ENCODE assay signal across 14 cellular contexts in genomic region chr7:7159063-7159645, GRCh38. TPM values are rescaled to one million over a fixed set of nuclear protein-coding genes. Genes with fewer than 3 reads are reported as not detected.
DNase-seq lines count a peak whose midpoint lies in the region; ATAC-seq, FAIRE-seq and TF ChIP-seq lines count a peak whose summit lies in the region.
"Had no signal": no experiment of that assay in that cellular context is flagged by ENCODE, and none has a peak within 500 bp of the region (broad histone marks: within the 10 kb centered on the region; RNA-seq: fewer than 3 reads in every experiment).

No MANE protein-coding gene starts in this region.

- POLR2A ChIA-PET in HepG2 (lab: Yijun Ruan, JAX): no interaction called here

- no peaks in the 10 kb centered on the region for H4K20me1 ChIP-seq in HepG2 (ENCODE audit: insufficient read depth, low read length)
- H4K20me1 ChIP-seq in mammary epithelial cell (ENCODE audit: insufficient read depth, low read length): no peaks in the 10 kb centered on the region

- DNase-seq in HepG2 (ENCODE audit: low spot score) (no peak), right lobe of liver (no peak), NAMALWA (ENCODE audit: low spot score) (peak; percentile 80), mammary epithelial cell (no peak), ascending aorta (ENCODE audit: low spot score in 2 of 2) (no peak), foreskin fibroblast (no peak), islet precursor cell (no peak)
- DNase-seq: activated CD4-positive, CD25-positive, alpha-beta regulatory T cell; anterior cingulate cortex; stimulated activated CD4-positive, alpha-beta T cell treated with anti-CD3 and anti-CD28 coated beads, Interleukin-2, amount 100 ng/mL, for 48 hours had no signal

- H3K27me3 ChIP-seq in HepG2 (ENCODE audit: control insufficient read depth in 1 of 2, insufficient read depth in 2 of 2, low read length in 2 of 2) (no peaks in the 10 kb centered on the region), right lobe of liver (no peaks in the 10 kb centered on the region), mammary epithelial cell (ENCODE audit: insufficient read depth, low read length) (no peaks in the 10 kb centered on the region), ascending aorta (no peaks in the 10 kb centered on the region)
- H3K27me3 ChIP-seq: neutrophil, suprapubic skin had no signal

- no peaks in the 10 kb centered on the region; a peak in 1 of 5 replicates for H3K36me3 ChIP-seq in HepG2 (replicated peaks in 1 of 2; ENCODE audit: control insufficient read depth in 1 of 2, insufficient read depth in 2 of 2, low read length in 2 of 2)
- no peaks in the 10 kb centered on the region for H3K36me3 ChIP-seq in right lobe of liver
- no peaks in the 10 kb centered on the region for H3K36me3 ChIP-seq in mammary epithelial cell (ENCODE audit: insufficient read depth, low read length)
- no peaks in the 10 kb centered on the region for H3K36me3 ChIP-seq in ascending aorta
- H3K36me3 ChIP-seq: neutrophil, suprapubic skin had no signal

- dilution Hi-C loops in mammary epithelial cell (cut with HindIII; ENCODE audit: low sequenced_read_pairs): no loop called here

- H2AFZ ChIP-seq in HepG2 (ENCODE audit: low read length) (no peak overlapping the region), mammary epithelial cell (ENCODE audit: low read depth, low read length) (no peak overlapping the region)

- H3K27ac ChIP-seq in HepG2 (ENCODE audit: extremely low read length, insufficient read depth, low read length) (no peak overlapping the region), right lobe of liver (no peak overlapping the region), mammary epithelial cell (ENCODE audit: insufficient read depth, low read depth, low read length) (no peak overlapping the region), ascending aorta (no peak overlapping the region)
- H3K27ac ChIP-seq: neutrophil, suprapubic skin had no signal

- TF ChIP-seq EP300 in HepG2 (IDR thresholded peaks at IDR 0.05; ENCODE audit: low read depth in 2 of 2, low read length in 2 of 2) (no peak), HepG2 (CRISPR knock-in tag; IDR thresholded peaks at IDR 0.05; ENCODE audit: borderline replicate concordance) (no peak)

- intact Hi-C loops in HepG2 (cut with micrococcal nuclease; ENCODE audit: unreplicated experiment) (no loop called here), right lobe of liver (cut with DNase I) (no loop called here), mammary epithelial cell (cut with micrococcal nuclease) (no loop called here), ascending aorta (cut with DNase I) (no loop called here)

- BruUV-seq in HepG2 (replicated peaks; lab: Mats Ljungman, UMichigan) (no TSS peak), mammary epithelial cell (replicated peaks; lab: Mats Ljungman, UMichigan) (no TSS peak)

- H3K4me1 ChIP-seq in HepG2 (ENCODE audit: insufficient read depth, low read length) (peaks cover 63% of the 10 kb centered on the region), right lobe of liver (no peaks in the 10 kb centered on the region), mammary epithelial cell (ENCODE audit: insufficient read depth, low read length) (peaks cover 18% of the 10 kb centered on the region), ascending aorta (no peaks in the 10 kb centered on the region)
- H3K4me1 ChIP-seq: suprapubic skin had no signal

- no peak for ATAC-seq in HepG2
- no peak for ATAC-seq in right lobe of liver
- no peak for ATAC-seq in GM19023 (IDR thresholded peaks at IDR 0.05; ENCODE audit: unreplicated experiment)
- ATAC-seq: Panc1 had no signal

- H3K4me2 ChIP-seq in HepG2 (ENCODE audit: low read depth, low read length) (peak overlapping the region; percentile 59), mammary epithelial cell (ENCODE audit: insufficient read depth, low read depth, low read length) (peak overlapping the region; percentile 79)

- TF ChIP-seq CTCF in HepG2 (CRISPR knock-in tag; IDR thresholded peaks at IDR 0.05) (no peak), right lobe of liver (IDR thresholded peaks at IDR 0.05) (no peak), mammary epithelial cell (conservative IDR thresholded peaks at IDR 0.05 in 1 of 2, IDR thresholded peaks at IDR 0.05 in 1 of 2; ENCODE audit: extremely low read depth in 1 of 2, insufficient read depth in 1 of 2, low read depth in 1 of 2, low read length in 2 of 2) (no peak), ascending aorta (IDR thresholded peaks at IDR 0.05) (no peak), foreskin fibroblast (IDR thresholded peaks at IDR 0.05; ENCODE audit: low read depth, low read length) (no peak)

- no peak for TF ChIP-seq POLR2A in HepG2 (IDR thresholded peaks at IDR 0.05; ENCODE audit: insufficient read depth in 1 of 2, low read depth in 2 of 2, low read length in 2 of 2)
- TF ChIP-seq POLR2A in right lobe of liver (IDR thresholded peaks at IDR 0.05): no peak

- CTCF ChIA-PET in HepG2 (lab: Yijun Ruan, JAX; ENCODE audit: low intra/inter-chr PET ratio, low total read pairs) (no interaction called here), mammary epithelial cell (lab: Charles Lee; ENCODE audit: low non-redundant PET) (no interaction called here)

- WGBS in HepG2 (ENCODE audit: low lambda C conversion rate): 80% methylated on average over 5 of the region's 5 CpGs
- 41% methylated on average over 5 of the region's 5 CpGs for WGBS in right lobe of liver (ENCODE audit: insufficient coverage, low coverage, low lambda C conversion rate, missing lambda C conversion rate)
- WGBS in mammary epithelial cell (ENCODE audit: low coverage, missing lambda C conversion rate): 77% methylated on average over 5 of the region's 5 CpGs

- in situ Hi-C loops in HepG2 (cut with HindIII; ENCODE audit: extremely low pct_ligation_motif_present, low pct_unique_long_range_greater_than_20kb): loop anchor here (5.0 kb wide), 1 partner anchor 42 kb away; no protein-coding TSS in a partner anchor
- in situ Hi-C loops in mammary epithelial cell (cut with MboI; ENCODE audit: low sequenced_read_pairs in 2 of 2): no loop called here

- H3K9me3 ChIP-seq in HepG2 (ENCODE audit: low read length): peaks cover 7% of the 10 kb centered on the region
- H3K9me3 ChIP-seq in right lobe of liver: no peaks in the 10 kb centered on the region
- peaks cover 6% of the 10 kb centered on the region for H3K9me3 ChIP-seq in mammary epithelial cell (replicated peaks; ENCODE audit: insufficient read depth, low read length)
- no peaks in the 10 kb centered on the region for H3K9me3 ChIP-seq in ascending aorta
- H3K9me3 ChIP-seq: neutrophil, suprapubic skin had no signal

- no peak for FAIRE-seq in HepG2 (lab: Jason Lieb, UNC)

- peaks cover 50% of the 10 kb centered on the region for H3K79me2 ChIP-seq in HepG2 (ENCODE audit: insufficient read depth, low read length)
- H3K79me2 ChIP-seq in mammary epithelial cell (ENCODE audit: insufficient read depth, low read length): peaks cover 37% of the 10 kb centered on the region

- no peak for TF ChIP-seq RAD21 in HepG2 (CRISPR knock-in tag; IDR thresholded peaks at IDR 0.05)

- H3K4me3 ChIP-seq in HepG2 (replicated peaks in 1 of 3; ENCODE audit: insufficient read depth in 1 of 3, low read depth in 2 of 3, low read length in 3 of 3) (peak overlapping the region; percentile 48 to 58 (median 55); a peak in 5 of 6 replicates), right lobe of liver (no peak overlapping the region), mammary epithelial cell (replicated peaks in 1 of 3; ENCODE audit: insufficient read depth in 1 of 3, low read depth in 2 of 3, low read length in 3 of 3) (peak overlapping the region in 2 of 3 experiments; percentile 19 to 35), ascending aorta (no peak overlapping the region), foreskin fibroblast (ENCODE audit: low read depth in 1 of 2, low read length in 2 of 2) (no peak overlapping the region)
- H3K4me3 ChIP-seq: suprapubic skin had no signal

- peak overlapping the region; percentile 64 for H3K9ac ChIP-seq in HepG2 (ENCODE audit: insufficient read depth, low read depth, low read length)
- H3K9ac ChIP-seq in mammary epithelial cell (ENCODE audit: insufficient read depth, low read length): no peak overlapping the region

TF ChIP-seq in HepG2, 621 proteins besides CTCF, POLR2A, EP300 and RAD21 (continues in another document):
- TF ChIP-seq LCORL (IDR thresholded peaks at IDR 0.05) (peak; percentile 63; the same call in 1 of the 2 replicates), LCORL (CRISPR knock-in tag; IDR thresholded peaks at IDR 0.05) (no peak), SRSF9 (IDR thresholded peaks at IDR 0.05; ENCODE audit: borderline replicate concordance, insufficient read depth, low read depth, low read length, poor library complexity, severe bottlenecking) (peak; percentile 57)

RNA-seq across cellular contexts. Expression of gene C1GALT1, which starts 23.2 kb away (rescaled TPM):
- total RNA-seq in HepG2 (2016; rRNA removed; fragmentation: Illumina TruSeq; extraction: Trizol) (65.9 and 68.2 TPM in 2 replicates), right lobe of liver (10 to 100 TPM; 10.1 to 16.6 (median 13.1) TPM), mammary epithelial cell (10 to 100 TPM; 51.2 to 57.7 TPM), ascending aorta (11.0 TPM)
- 19.8 and 25.6 TPM in 2 replicates for total RNA-seq in HepG2 (2016; cell fraction: cytosol; rRNA removed; fragmentation: Illumina TruSeq; extraction: Trizol; ENCODE audit: low read depth)
- total RNA-seq in HepG2 (2016; cell fraction: insoluble cytoplasmic fraction; rRNA removed; fragmentation: Illumina TruSeq; extraction: Trizol): 62.9 and 64.3 TPM in 2 replicates
- 52.3 and 53.0 TPM in 2 replicates for total RNA-seq in HepG2 (2016; cell fraction: membrane; rRNA removed; fragmentation: Illumina TruSeq; extraction: Trizol)
- total RNA-seq in HepG2 (2016; cell fraction: nucleus; rRNA removed; fragmentation: Illumina TruSeq; extraction: Trizol): 69.0 and 75.5 TPM in 2 replicates
- polyA plus RNA-seq in HepG2 (2011; rRNA removed) (38.4 and 57.1 TPM in 2 replicates), mammary epithelial cell (27.5 TPM)
- 20.6 and 24.8 TPM in 2 replicates for polyA plus RNA-seq in HepG2 (2011; cell fraction: cytosol; rRNA removed)
- polyA plus RNA-seq in HepG2 (2011; cell fraction: nucleus; rRNA removed): 23.4 and 24.2 TPM in 2 replicates
- polyA plus RNA-seq in HepG2 (2012): 55.8 and 60.8 TPM in 2 replicates
- polyA plus RNA-seq in HepG2 (2016; cell fraction: cytosol; fragmentation: Illumina TruSeq; extraction: Trizol; ENCODE audit: low read depth): 8.4 and 10.0 TPM in 2 replicates
- 47.9 and 50.9 TPM in 2 replicates for polyA plus RNA-seq in HepG2 (2016; cell fraction: insoluble cytoplasmic fraction; fragmentation: Illumina TruSeq; extraction: Trizol; ENCODE audit: low read depth)
- polyA plus RNA-seq in HepG2 (2016; cell fraction: membrane; fragmentation: Illumina TruSeq; extraction: Trizol; ENCODE audit: low read depth): 20.8 and 22.4 TPM in 2 replicates
- polyA plus RNA-seq in HepG2 (2016; cell fraction: nucleus; fragmentation: Illumina TruSeq; extraction: Trizol; ENCODE audit: insufficient read depth, low read depth): 84.6 and 86.9 TPM in 2 replicates
- 3.2 and 24.2 TPM in 2 replicates for polyA minus RNA-seq in HepG2 (2011; rRNA and poly(A)+ RNA removed; ENCODE audit: low replicate concordance)
- 58.8 and 63.4 TPM in 2 replicates for polyA minus RNA-seq in HepG2 (2011; cell fraction: cytosol; rRNA and poly(A)+ RNA removed)
- 176 and 229 TPM in 2 replicates for polyA minus RNA-seq in HepG2 (2011; cell fraction: nucleus; rRNA and poly(A)+ RNA removed)
- 25.5 TPM for polyA minus RNA-seq in mammary epithelial cell

Comparison
In these comparisons a context has a peak if more than half of its experiments do, and no peak if none do; other contexts are left out.
1. H3K4me3 ChIP-seq: peak in HepG2 (3 of 3) and mammary epithelial cell (2 of 3); none in right lobe of liver (0 of 3), ascending aorta (0 of 2) and foreskin fibroblast (0 of 2).